ENCODE assay signal across 8 cellular contexts in genomic region chr17:52106638-52107261, GRCh38. TPM values are rescaled to one million over a fixed set of nuclear protein-coding genes. Genes with fewer than 3 reads are reported as not detected.
DNase-seq lines count a peak whose midpoint lies in the region; ATAC-seq, FAIRE-seq and TF ChIP-seq lines count a peak whose summit lies in the region.

No MANE protein-coding gene starts in this region.

- no peak overlapping the region for H2BK15ac ChIP-seq in H1 (ENCODE audit: low read length)

- H2BK120ac ChIP-seq in H1 (replicated peaks; ENCODE audit: low read depth, low read length): no peak overlapping the region

- H3K4me3 ChIP-seq in GM12865 (ENCODE audit: low read depth, low read length): no peak overlapping the region
- no peak overlapping the region for H3K4me3 ChIP-seq in H1 (ENCODE audit: extremely low read depth in 1 of 4, insufficient read depth in 2 of 4, low read depth in 3 of 4, low read length in 4 of 4)
- no peak overlapping the region for H3K4me3 ChIP-seq in naive thymus-derived CD4-positive, alpha-beta T cell (ENCODE audit: low read length)
- no peak overlapping the region for H3K4me3 ChIP-seq in vagina

- H3K18ac ChIP-seq in H1 (ENCODE audit: extremely low read depth, low read length): no peak overlapping the region

- H3K36me3 ChIP-seq in H1 (ENCODE audit: control insufficient read depth in 2 of 4, insufficient read depth in 4 of 4, low read length in 3 of 4) (no peaks in the 10 kb centered on the region), vagina (no peaks in the 10 kb centered on the region)
- no peaks in the 10 kb centered on the region for H3K36me3 ChIP-seq in naive thymus-derived CD4-positive, alpha-beta T cell (ENCODE audit: control insufficient read depth in 2 of 3, insufficient read depth in 3 of 3, low read length in 3 of 3)

- intact Hi-C loops in naive thymus-derived CD4-positive, alpha-beta T cell (cut with micrococcal nuclease): loop anchor here in 1 of 2 donors (1.0 kb wide), 1 partner anchor 342 kb away; no protein-coding TSS in a partner anchor
- intact Hi-C loops in vagina (cut with DNase I): loop anchor here (10.0 kb wide), 2 partner anchors 202 to 802 kb away; no protein-coding TSS in a partner anchor

- H3K27me3 ChIP-seq in H1 (replicated peaks in 1 of 4; ENCODE audit: control insufficient read depth in 3 of 4, extremely low read depth in 1 of 4, insufficient read depth in 3 of 4, low read length in 3 of 4) (no peaks in the 10 kb centered on the region), vagina (no peaks in the 10 kb centered on the region)
- H3K27me3 ChIP-seq in naive thymus-derived CD4-positive, alpha-beta T cell (ENCODE audit: control insufficient read depth in 2 of 2, insufficient read depth in 2 of 2, low read length in 2 of 2): no peaks in the 10 kb centered on the region

- H3K4me1 Mint-ChIP-seq in naive thymus-derived CD4-positive, alpha-beta T cell: no peaks in the 10 kb centered on the region

- no peaks in the 10 kb centered on the region for H3K23me2 ChIP-seq in H1 (ENCODE audit: low read depth, low read length)

- no peak for TF ChIP-seq EP300 in H1 (IDR thresholded peaks at IDR 0.05; ENCODE audit: borderline replicate concordance in 1 of 2, low read depth in 2 of 2, low read length in 2 of 2)

- no peaks in the 10 kb centered on the region for H3K9me3 Mint-ChIP-seq in naive thymus-derived CD4-positive, alpha-beta T cell

- no peak overlapping the region for H3K4me2 ChIP-seq in H1 (ENCODE audit: insufficient read depth in 1 of 2, low read depth in 2 of 2, low read length in 2 of 2)

- no peak overlapping the region for H2AK5ac ChIP-seq in H1 (ENCODE audit: low read depth, low read length)

- TF ChIP-seq CTCF in AG09319 (IDR thresholded peaks at IDR 0.05; ENCODE audit: low read depth, low read length) (peak; percentile 47), GM12865 (IDR thresholded peaks at IDR 0.05; ENCODE audit: insufficient read depth, low read depth, low read length, missing control alignments) (peak; percentile 71), LNCAP (IDR thresholded peaks at IDR 0.05) (peak; percentile 85), H1 (IDR thresholded peaks at IDR 0.05; ENCODE audit: control extremely low read depth in 1 of 3, insufficient read depth in 1 of 3, low read depth in 1 of 3, low read length in 3 of 3) (peak in 2 of 3 experiments; percentile 66 to 73; a peak in 3 of 4 replicates), vagina (IDR thresholded peaks at IDR 0.05) (peak; percentile 22 to 57 (median 32))

- no peak overlapping the region for H2BK12ac ChIP-seq in H1 (ENCODE audit: low read depth, low read length)

- TF ChIP-seq POLR2A in H1 (IDR thresholded peaks at IDR 0.05; ENCODE audit: control extremely low read depth in 1 of 2, low read depth in 2 of 2, low read length in 2 of 2): no peak
- no peak for TF ChIP-seq POLR2A in vagina (IDR thresholded peaks at IDR 0.05)

- no peaks in the 10 kb centered on the region for H3K79me1 ChIP-seq in H1 (ENCODE audit: low read depth, low read length)

- DNase-seq in AG09319 (ENCODE audit: extremely low read depth, low read depth) (no peak), GM12865 (ENCODE audit: low read depth) (peak; percentile 35), T-helper 2 cell (peak in 3 of 5 experiments; percentile 15 to 59 (median 33)), H1 (ENCODE audit: low read depth in 1 of 2, low spot score in 2 of 2) (peak in 1 of 2 experiments; percentile 70), vagina (ENCODE audit: extremely low spot score in 2 of 2) (no peak)
- peak in 5 of 9 donors; percentile 1 to 31 (median 22) for DNase-seq in naive thymus-derived CD4-positive, alpha-beta T cell

- POLR2A ChIA-PET in H1 (lab: Charles Lee; ENCODE audit: partially characterized antibody): no interaction called here
- POLR2A ChIA-PET in naive thymus-derived CD4-positive, alpha-beta T cell (lab: Charles Lee): no interaction called here

- H3K4ac ChIP-seq in H1 (replicated peaks; ENCODE audit: insufficient read length, low read depth, low read length): no peak overlapping the region

- no peak overlapping the region for H4K8ac ChIP-seq in H1 (ENCODE audit: extremely low read depth, insufficient read depth, low read length)

- no peak overlapping the region for H3K23ac ChIP-seq in H1 (ENCODE audit: insufficient read length)

- WGBS in H1 (ENCODE audit: extremely low coverage in 1 of 2, insufficient coverage in 1 of 2, insufficient read length in 1 of 2, insufficient replicate concordance in 2 of 2, low coverage in 1 of 2, low lambda C conversion rate in 2 of 2, missing lambda C conversion rate in 1 of 2), 2 experiments: 47% methylated on average over 7 of the region's 7 CpGs; no CpG with 5 or more reads in 1 of the 2 experiments

- no peak for ATAC-seq in naive thymus-derived CD4-positive, alpha-beta T cell
- ATAC-seq in GM18861 (IDR thresholded peaks at IDR 0.05; ENCODE audit: unreplicated experiment): no peak

- no peaks in the 10 kb centered on the region for H4K20me1 ChIP-seq in H1 (replicated peaks in 1 of 2; ENCODE audit: control insufficient read depth in 1 of 2, insufficient read depth in 2 of 2, low read length in 2 of 2)

- peak; percentile 80 to 81 for TF ChIP-seq RAD21 in H1 (IDR thresholded peaks at IDR 0.05 in 1 of 2, conservative IDR thresholded peaks at IDR 0.05 in 1 of 2; ENCODE audit: low read depth in 2 of 2, low read length in 2 of 2)

- FAIRE-seq in H1 (lab: Jason Lieb, UNC): peak; percentile 32

- H3K36me3 Mint-ChIP-seq in naive thymus-derived CD4-positive, alpha-beta T cell: no peaks in the 10 kb centered on the region

- H3K9me3 ChIP-seq in H1 (ENCODE audit: insufficient read depth in 2 of 2, low read depth in 1 of 2, low read length in 1 of 2): no peaks in the 10 kb centered on the region
- no peaks in the 10 kb centered on the region for H3K9me3 ChIP-seq in naive thymus-derived CD4-positive, alpha-beta T cell (ENCODE audit: control insufficient read depth in 2 of 3, low read length in 3 of 3)
- H3K9me3 ChIP-seq in vagina: no peaks in the 10 kb centered on the region

- no peak overlapping the region for H3K14ac ChIP-seq in H1 (ENCODE audit: insufficient read length)

- no peak overlapping the region for H4K5ac ChIP-seq in H1 (ENCODE audit: insufficient read length, low read depth, low read length)

- H2BK20ac ChIP-seq in H1 (ENCODE audit: low read length): no peak overlapping the region

- H3K4me3 Mint-ChIP-seq in naive thymus-derived CD4-positive, alpha-beta T cell: no peak overlapping the region

- no peak overlapping the region for H4K91ac ChIP-seq in H1 (replicated peaks; ENCODE audit: insufficient read length, low read length)

- no peak overlapping the region for H3K27ac Mint-ChIP-seq in naive thymus-derived CD4-positive, alpha-beta T cell

- H2AFZ ChIP-seq in H1 (ENCODE audit: low read length): no peak overlapping the region

- H3K79me2 ChIP-seq in H1 (ENCODE audit: control insufficient read depth in 1 of 2, insufficient read depth in 2 of 2, low read length in 2 of 2): no peaks in the 10 kb centered on the region

- H3K56ac ChIP-seq in H1 (replicated peaks; ENCODE audit: insufficient read length, low read depth, low read length): no peak overlapping the region

- CTCF ChIA-PET in H1 (lab: Charles Lee; ENCODE audit: partially characterized antibody): interaction anchor here (0.6 to 7.0 kb wide), 59 partner anchors 8 to 769 kb away, joined by 3 to 74 read pairs (median 4); no protein-coding TSS in a partner anchor
- CTCF ChIA-PET in naive thymus-derived CD4-positive, alpha-beta T cell (lab: Charles Lee): interaction anchor here (0.9 to 1.8 kb wide), 2 partner anchors 10 to 735 kb away, joined by 3 to 6 read pairs; no protein-coding TSS in a partner anchor

- peaks cover 0 to 34% (median 17%) of the 10 kb centered on the region in 5 donors for H3K27me3 Mint-ChIP-seq in naive thymus-derived CD4-positive, alpha-beta T cell

- H3K27ac ChIP-seq in H1 (ENCODE audit: low read depth, low read length) (no peak overlapping the region), vagina (no peak overlapping the region)
- H3K27ac ChIP-seq in naive thymus-derived CD4-positive, alpha-beta T cell (ENCODE audit: low read depth, low read length): no peak overlapping the region

- H3K4me1 ChIP-seq in H1 (replicated peaks in 1 of 4; ENCODE audit: control insufficient read depth in 3 of 4, insufficient read depth in 4 of 4, low read length in 3 of 4) (no peaks in the 10 kb centered on the region), vagina (no peaks in the 10 kb centered on the region)
- no peaks in the 10 kb centered on the region for H3K4me1 ChIP-seq in naive thymus-derived CD4-positive, alpha-beta T cell (ENCODE audit: control insufficient read depth in 2 of 2, insufficient read depth in 2 of 2, low read length in 2 of 2)

- H3K9ac ChIP-seq in H1 (replicated peaks in 1 of 4; ENCODE audit: extremely low read depth in 1 of 4, low read depth in 3 of 4, low read length in 3 of 4): no peak overlapping the region

- H2BK5ac ChIP-seq in H1 (ENCODE audit: low read depth, low read length): no peak overlapping the region

TF ChIP-seq in H1, 55 proteins besides CTCF, POLR2A, EP300 and RAD21 (continues in another document):
- TF ChIP-seq JUN (IDR thresholded peaks at IDR 0.05; ENCODE audit: low read depth, low read length): no peak
- TF ChIP-seq GTF2F1 (IDR thresholded peaks at IDR 0.05; ENCODE audit: borderline replicate concordance, low read depth, low read length): no peak
- TF ChIP-seq TAF1 (IDR thresholded peaks at IDR 0.05; ENCODE audit: low read depth, low read length): no peak
- no peak for TF ChIP-seq CHD1 (IDR thresholded peaks at IDR 0.05; ENCODE audit: low read depth, low read length)
- no peak for TF ChIP-seq SP2 (IDR thresholded peaks at IDR 0.05; ENCODE audit: low read length)
- no peak for TF ChIP-seq NANOG (IDR thresholded peaks at IDR 0.05; ENCODE audit: insufficient read depth, low read depth, low read length, poor library complexity, severe bottlenecking)
- no peak for TF ChIP-seq E2F6 (IDR thresholded peaks at IDR 0.05)

RNA-seq across cellular contexts. Expression of gene CA10, which starts 51.8 kb away (rescaled TPM):
- 0.63 and 0.96 TPM in 2 replicates for total RNA-seq in H1 (2021; fragmentation: NEBNext Ultra II Directional; extraction: Animal tissue kit (Norgen Biotek cat#: 25700))
- 0.60 and 0.75 TPM in 2 replicates for polyA plus RNA-seq in H1 (2011; rRNA removed)
- polyA plus RNA-seq in H1 (2011; cell fraction: cytosol; rRNA removed): 0.71 TPM
- 0.51 TPM for polyA plus RNA-seq in H1 (2011; cell fraction: nucleus; rRNA removed)
- polyA plus RNA-seq in H1 (2012, experiment 1 of 2): 0.29 to 0.68 TPM (median 0.52 TPM) in 4 replicates
- 0.07 TPM for polyA plus RNA-seq in H1 (2012, experiment 2 of 2)
- polyA plus RNA-seq in H1 (2013, experiment 1 of 2): 0.85 TPM
- 1.1 TPM for polyA plus RNA-seq in H1 (2013, experiment 2 of 2)
- polyA minus RNA-seq in H1 (2011; rRNA and poly(A)+ RNA removed): 0.56 and 1.2 TPM in 2 replicates
- polyA minus RNA-seq in H1 (2011; cell fraction: cytosol; rRNA and poly(A)+ RNA removed): 0.73 TPM
- polyA minus RNA-seq in H1 (2011; cell fraction: nucleus; rRNA and poly(A)+ RNA removed): 2.1 TPM
- not detected for total RNA-seq in naive thymus-derived CD4-positive, alpha-beta T cell
- not detected for polyA plus RNA-seq in naive thymus-derived CD4-positive, alpha-beta T cell
- 2.0 TPM for total RNA-seq in vagina

Comparison
In these comparisons a context has a peak if more than half of its experiments do, and no peak if none do; other contexts are left out.
1. DNase-seq: peak in GM12865 (single experiment), T-helper 2 cell (3 of 5) and naive thymus-derived CD4-positive, alpha-beta T cell (5 of 9); none in AG09319 (single experiment) and vagina (0 of 2).
2. CTCF ChIP-seq: peak in every context shown above with its lines; median percentile 85 in LNCAP; 71 in GM12865; 70 in H1; 47 in AG09319; 32 in vagina.